Comparison of ENCODE assay signal across 24 cellular contexts in the genomic region with DNA sequence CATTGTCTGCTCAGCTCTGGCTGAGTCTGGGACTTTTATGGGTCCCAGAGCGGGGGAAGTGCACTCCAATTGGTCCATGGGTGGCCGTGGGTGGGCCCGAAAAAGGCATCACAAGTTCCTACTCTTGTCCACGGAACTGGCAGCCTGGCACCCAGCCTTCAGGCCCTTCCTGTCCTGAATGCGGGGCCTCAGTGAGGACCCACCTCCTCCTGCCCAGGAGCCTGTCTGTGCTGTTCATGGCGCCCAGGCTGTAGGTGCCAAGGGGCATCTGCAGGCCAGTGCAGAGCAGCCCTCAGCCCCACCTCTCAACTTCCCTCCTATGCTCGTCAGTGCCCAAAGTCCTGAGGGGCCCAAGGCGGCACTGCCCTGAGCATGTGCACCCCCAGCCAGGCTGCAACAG.
"Had no signal": no experiment of that assay in that cellular context is flagged by ENCODE, and none has a peak within 500 bp of the region (broad histone marks: within the 10 kb centered on the region; RNA-seq: fewer than 3 reads in every experiment).

No MANE protein-coding gene starts in this region.

- H3K27me3 Mint-ChIP-seq: dendritic cell treated with granulocyte-macrophage colony-stimulating factor and Interleukin-4, amounts not matched to agents 40 ng/mL and 50 ng/mL, for 4 days; effector memory CD8-positive, alpha-beta T cell; memory B cell had no signal

- H3K4me1 Mint-ChIP-seq: memory B cell had no signal

- H3K27ac Mint-ChIP-seq: dendritic cell treated with granulocyte-macrophage colony-stimulating factor and Interleukin-4, amounts not matched to agents 40 ng/mL and 50 ng/mL, for 4 days; effector memory CD8-positive, alpha-beta T cell; endodermal cell; memory B cell had no signal

- DNase-seq: cerebellar nuclear complex; colonic mucosa; cortex of kidney; effector CD8-positive, alpha-beta T cell; effector memory CD8-positive, alpha-beta T cell; endodermal cell; erythroblast; esophagus squamous epithelium; foreskin fibroblast; foreskin melanocyte; gastrocnemius medialis; glutamatergic neuron; head of caudate nucleus; heart right ventricle; hippocampal formation; kidney glomerular epithelial cell; left ventricle myocardium inferior; mammary epithelial cell; mesendoderm; midbrain had no signal

- H3K36me3 Mint-ChIP-seq: memory B cell had no signal

- ATAC-seq: effector memory CD8-positive, alpha-beta T cell; esophagus mucosa; gastrocnemius medialis; left lobe of liver had no signal

- H3K4me3 Mint-ChIP-seq: dendritic cell treated with granulocyte-macrophage colony-stimulating factor and Interleukin-4, amounts not matched to agents 40 ng/mL and 50 ng/mL, for 4 days; effector memory CD8-positive, alpha-beta T cell; endodermal cell; memory B cell had no signal
